1 cellular context compared by ENCODE assay signal in the genomic region with DNA sequence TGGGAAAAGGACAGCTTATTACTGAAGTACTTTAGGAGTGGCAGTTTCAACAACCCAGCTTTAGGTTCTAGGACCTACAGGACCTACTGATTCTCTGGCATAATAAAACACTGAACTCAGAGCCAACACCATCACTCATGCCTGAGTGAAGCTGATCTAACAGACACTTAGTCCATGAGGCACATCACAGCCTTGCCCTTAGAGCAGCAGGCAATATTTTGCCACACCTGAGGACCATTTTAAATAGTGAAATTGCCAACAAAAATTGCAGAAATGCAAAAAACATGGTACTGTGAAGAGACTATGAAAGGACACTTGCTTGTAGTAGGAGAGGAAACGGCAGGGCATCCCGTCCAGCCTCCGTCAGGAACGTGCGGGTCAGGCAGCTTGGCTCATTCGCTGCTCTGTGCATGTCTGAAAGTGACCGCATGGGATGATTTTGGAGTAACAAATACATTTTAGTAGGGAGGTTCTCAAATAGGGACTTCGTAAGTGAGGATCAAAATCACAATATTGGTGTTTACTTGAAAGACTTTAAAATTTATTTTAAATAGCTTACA.
A peak's percentile ranks its signal among the peaks of the same experiment; 100 is the strongest.
TF ChIP-seq lines count a peak whose summit lies in the region.

No MANE protein-coding gene starts in this region.

TF ChIP-seq in HepG2, 621 proteins besides CTCF, POLR2A, EP300 and RAD21 (continues in another document):
- TF ChIP-seq ZNF850 (CRISPR knock-in tag; conservative IDR thresholded peaks at IDR 0.05): no peak
- TF ChIP-seq, protein P1, sequence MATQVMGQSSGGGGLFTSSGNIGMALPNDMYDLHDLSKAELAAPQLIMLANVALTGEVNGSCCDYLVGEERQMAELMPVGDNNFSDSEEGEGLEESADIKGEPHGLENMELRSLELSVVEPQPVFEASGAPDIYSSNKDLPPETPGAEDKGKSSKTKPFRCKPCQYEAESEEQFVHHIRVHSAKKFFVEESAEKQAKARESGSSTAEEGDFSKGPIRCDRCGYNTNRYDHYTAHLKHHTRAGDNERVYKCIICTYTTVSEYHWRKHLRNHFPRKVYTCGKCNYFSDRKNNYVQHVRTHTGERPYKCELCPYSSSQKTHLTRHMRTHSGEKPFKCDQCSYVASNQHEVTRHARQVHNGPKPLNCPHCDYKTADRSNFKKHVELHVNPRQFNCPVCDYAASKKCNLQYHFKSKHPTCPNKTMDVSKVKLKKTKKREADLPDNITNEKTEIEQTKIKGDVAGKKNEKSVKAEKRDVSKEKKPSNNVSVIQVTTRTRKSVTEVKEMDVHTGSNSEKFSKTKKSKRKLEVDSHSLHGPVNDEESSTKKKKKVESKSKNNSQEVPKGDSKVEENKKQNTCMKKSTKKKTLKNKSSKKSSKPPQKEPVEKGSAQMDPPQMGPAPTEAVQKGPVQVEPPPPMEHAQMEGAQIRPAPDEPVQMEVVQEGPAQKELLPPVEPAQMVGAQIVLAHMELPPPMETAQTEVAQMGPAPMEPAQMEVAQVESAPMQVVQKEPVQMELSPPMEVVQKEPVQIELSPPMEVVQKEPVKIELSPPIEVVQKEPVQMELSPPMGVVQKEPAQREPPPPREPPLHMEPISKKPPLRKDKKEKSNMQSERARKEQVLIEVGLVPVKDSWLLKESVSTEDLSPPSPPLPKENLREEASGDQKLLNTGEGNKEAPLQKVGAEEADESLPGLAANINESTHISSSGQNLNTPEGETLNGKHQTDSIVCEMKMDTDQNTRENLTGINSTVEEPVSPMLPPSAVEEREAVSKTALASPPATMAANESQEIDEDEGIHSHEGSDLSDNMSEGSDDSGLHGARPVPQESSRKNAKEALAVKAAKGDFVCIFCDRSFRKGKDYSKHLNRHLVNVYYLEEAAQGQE (IDR thresholded peaks at IDR 0.05; ENCODE audit: borderline replicate concordance in 1 of 2, low read depth in 1 of 2, low read length in 2 of 2): no peak
- no peak for TF ChIP-seq ZNF234 (CRISPR knock-in tag; conservative IDR thresholded peaks at IDR 0.05)
- TF ChIP-seq ISX (CRISPR knock-in tag; conservative IDR thresholded peaks at IDR 0.05): no peak
- TF ChIP-seq, protein P2, sequence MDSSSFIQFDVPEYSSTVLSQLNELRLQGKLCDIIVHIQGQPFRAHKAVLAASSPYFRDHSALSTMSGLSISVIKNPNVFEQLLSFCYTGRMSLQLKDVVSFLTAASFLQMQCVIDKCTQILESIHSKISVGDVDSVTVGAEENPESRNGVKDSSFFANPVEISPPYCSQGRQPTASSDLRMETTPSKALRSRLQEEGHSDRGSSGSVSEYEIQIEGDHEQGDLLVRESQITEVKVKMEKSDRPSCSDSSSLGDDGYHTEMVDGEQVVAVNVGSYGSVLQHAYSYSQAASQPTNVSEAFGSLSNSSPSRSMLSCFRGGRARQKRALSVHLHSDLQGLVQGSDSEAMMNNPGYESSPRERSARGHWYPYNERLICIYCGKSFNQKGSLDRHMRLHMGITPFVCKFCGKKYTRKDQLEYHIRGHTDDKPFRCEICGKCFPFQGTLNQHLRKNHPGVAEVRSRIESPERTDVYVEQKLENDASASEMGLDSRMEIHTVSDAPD (CRISPR knock-in tag; IDR thresholded peaks at IDR 0.05): no peak
- TF ChIP-seq ZBTB7B (CRISPR knock-in tag; IDR thresholded peaks at IDR 0.05): no peak
- TF ChIP-seq ZNF451 (CRISPR knock-in tag; IDR thresholded peaks at IDR 0.05): no peak
- no peak for TF ChIP-seq FOXJ3 (CRISPR knock-in tag; IDR thresholded peaks at IDR 0.05; ENCODE audit: borderline replicate concordance)
- TF ChIP-seq TOPORS (CRISPR knock-in tag; IDR thresholded peaks at IDR 0.05): no peak
- TF ChIP-seq, protein P3, sequence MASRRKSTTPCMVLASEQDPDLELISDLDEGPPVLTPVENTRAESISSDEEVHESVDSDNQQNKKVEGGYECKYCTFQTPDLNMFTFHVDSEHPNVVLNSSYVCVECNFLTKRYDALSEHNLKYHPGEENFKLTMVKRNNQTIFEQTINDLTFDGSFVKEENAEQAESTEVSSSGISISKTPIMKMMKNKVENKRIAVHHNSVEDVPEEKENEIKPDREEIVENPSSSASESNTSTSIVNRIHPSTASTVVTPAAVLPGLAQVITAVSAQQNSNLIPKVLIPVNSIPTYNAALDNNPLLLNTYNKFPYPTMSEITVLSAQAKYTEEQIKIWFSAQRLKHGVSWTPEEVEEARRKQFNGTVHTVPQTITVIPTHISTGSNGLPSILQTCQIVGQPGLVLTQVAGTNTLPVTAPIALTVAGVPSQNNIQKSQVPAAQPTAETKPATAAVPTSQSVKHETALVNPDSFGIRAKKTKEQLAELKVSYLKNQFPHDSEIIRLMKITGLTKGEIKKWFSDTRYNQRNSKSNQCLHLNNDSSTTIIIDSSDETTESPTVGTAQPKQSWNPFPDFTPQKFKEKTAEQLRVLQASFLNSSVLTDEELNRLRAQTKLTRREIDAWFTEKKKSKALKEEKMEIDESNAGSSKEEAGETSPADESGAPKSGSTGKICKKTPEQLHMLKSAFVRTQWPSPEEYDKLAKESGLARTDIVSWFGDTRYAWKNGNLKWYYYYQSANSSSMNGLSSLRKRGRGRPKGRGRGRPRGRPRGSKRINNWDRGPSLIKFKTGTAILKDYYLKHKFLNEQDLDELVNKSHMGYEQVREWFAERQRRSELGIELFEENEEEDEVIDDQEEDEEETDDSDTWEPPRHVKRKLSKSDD (CRISPR knock-in tag; IDR thresholded peaks at IDR 0.05; ENCODE audit: low read depth): 0 out of 2 replicates have a peak, but pooled peaks have one; percentile 2
- TF ChIP-seq ZNF556 (CRISPR knock-in tag; IDR thresholded peaks at IDR 0.05; ENCODE audit: borderline replicate concordance): no peak
- TF ChIP-seq GPN1 (CRISPR knock-in tag; IDR thresholded peaks at IDR 0.05; ENCODE audit: borderline replicate concordance): no peak
- TF ChIP-seq ZNF331 (CRISPR knock-in tag; IDR thresholded peaks at IDR 0.05): 0 out of 2 replicates have a peak, but pooled peaks have one; percentile 2
- no peak for TF ChIP-seq KLF9 (CRISPR knock-in tag; IDR thresholded peaks at IDR 0.05; ENCODE audit: low read depth)
- TF ChIP-seq ZKSCAN1 (IDR thresholded peaks at IDR 0.05; ENCODE audit: low read length): no peak
- TF ChIP-seq, protein P4, sequence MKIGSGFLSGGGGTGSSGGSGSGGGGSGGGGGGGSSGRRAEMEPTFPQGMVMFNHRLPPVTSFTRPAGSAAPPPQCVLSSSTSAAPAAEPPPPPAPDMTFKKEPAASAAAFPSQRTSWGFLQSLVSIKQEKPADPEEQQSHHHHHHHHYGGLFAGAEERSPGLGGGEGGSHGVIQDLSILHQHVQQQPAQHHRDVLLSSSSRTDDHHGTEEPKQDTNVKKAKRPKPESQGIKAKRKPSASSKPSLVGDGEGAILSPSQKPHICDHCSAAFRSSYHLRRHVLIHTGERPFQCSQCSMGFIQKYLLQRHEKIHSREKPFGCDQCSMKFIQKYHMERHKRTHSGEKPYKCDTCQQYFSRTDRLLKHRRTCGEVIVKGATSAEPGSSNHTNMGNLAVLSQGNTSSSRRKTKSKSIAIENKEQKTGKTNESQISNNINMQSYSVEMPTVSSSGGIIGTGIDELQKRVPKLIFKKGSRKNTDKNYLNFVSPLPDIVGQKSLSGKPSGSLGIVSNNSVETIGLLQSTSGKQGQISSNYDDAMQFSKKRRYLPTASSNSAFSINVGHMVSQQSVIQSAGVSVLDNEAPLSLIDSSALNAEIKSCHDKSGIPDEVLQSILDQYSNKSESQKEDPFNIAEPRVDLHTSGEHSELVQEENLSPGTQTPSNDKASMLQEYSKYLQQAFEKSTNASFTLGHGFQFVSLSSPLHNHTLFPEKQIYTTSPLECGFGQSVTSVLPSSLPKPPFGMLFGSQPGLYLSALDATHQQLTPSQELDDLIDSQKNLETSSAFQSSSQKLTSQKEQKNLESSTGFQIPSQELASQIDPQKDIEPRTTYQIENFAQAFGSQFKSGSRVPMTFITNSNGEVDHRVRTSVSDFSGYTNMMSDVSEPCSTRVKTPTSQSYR (CRISPR knock-in tag; IDR thresholded peaks at IDR 0.05; ENCODE audit: borderline replicate concordance): 0 out of 2 replicates have a peak, but pooled peaks have one; percentile 27
- no peak for TF ChIP-seq ZNF124 (CRISPR knock-in tag; IDR thresholded peaks at IDR 0.05)
- TF ChIP-seq FOXP1 (IDR thresholded peaks at IDR 0.05): no peak
- TF ChIP-seq FOXP1 (CRISPR knock-in tag; IDR thresholded peaks at IDR 0.05): no peak
- peak; percentile 87 for TF ChIP-seq PAF1 (CRISPR knock-in tag; IDR thresholded peaks at IDR 0.05)
- TF ChIP-seq SMAD1 (CRISPR knock-in tag; IDR thresholded peaks at IDR 0.05; ENCODE audit: borderline replicate concordance, low read depth): no peak
- TF ChIP-seq, protein P5, sequence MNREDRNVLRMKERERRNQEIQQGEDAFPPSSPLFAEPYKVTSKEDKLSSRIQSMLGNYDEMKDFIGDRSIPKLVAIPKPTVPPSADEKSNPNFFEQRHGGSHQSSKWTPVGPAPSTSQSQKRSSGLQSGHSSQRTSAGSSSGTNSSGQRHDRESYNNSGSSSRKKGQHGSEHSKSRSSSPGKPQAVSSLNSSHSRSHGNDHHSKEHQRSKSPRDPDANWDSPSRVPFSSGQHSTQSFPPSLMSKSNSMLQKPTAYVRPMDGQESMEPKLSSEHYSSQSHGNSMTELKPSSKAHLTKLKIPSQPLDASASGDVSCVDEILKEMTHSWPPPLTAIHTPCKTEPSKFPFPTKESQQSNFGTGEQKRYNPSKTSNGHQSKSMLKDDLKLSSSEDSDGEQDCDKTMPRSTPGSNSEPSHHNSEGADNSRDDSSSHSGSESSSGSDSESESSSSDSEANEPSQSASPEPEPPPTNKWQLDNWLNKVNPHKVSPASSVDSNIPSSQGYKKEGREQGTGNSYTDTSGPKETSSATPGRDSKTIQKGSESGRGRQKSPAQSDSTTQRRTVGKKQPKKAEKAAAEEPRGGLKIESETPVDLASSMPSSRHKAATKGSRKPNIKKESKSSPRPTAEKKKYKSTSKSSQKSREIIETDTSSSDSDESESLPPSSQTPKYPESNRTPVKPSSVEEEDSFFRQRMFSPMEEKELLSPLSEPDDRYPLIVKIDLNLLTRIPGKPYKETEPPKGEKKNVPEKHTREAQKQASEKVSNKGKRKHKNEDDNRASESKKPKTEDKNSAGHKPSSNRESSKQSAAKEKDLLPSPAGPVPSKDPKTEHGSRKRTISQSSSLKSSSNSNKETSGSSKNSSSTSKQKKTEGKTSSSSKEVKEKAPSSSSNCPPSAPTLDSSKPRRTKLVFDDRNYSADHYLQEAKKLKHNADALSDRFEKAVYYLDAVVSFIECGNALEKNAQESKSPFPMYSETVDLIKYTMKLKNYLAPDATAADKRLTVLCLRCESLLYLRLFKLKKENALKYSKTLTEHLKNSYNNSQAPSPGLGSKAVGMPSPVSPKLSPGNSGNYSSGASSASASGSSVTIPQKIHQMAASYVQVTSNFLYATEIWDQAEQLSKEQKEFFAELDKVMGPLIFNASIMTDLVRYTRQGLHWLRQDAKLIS (CRISPR knock-in tag; IDR thresholded peaks at IDR 0.05): no peak
- no peak for TF ChIP-seq SALL1 (CRISPR knock-in tag; IDR thresholded peaks at IDR 0.05)
- TF ChIP-seq TCF12 (IDR thresholded peaks at IDR 0.05): no peak
- no peak for TF ChIP-seq TCF12 (CRISPR knock-in tag; IDR thresholded peaks at IDR 0.05)
- no peak for TF ChIP-seq ERF (CRISPR knock-in tag; IDR thresholded peaks at IDR 0.05)
- TF ChIP-seq, protein P6, sequence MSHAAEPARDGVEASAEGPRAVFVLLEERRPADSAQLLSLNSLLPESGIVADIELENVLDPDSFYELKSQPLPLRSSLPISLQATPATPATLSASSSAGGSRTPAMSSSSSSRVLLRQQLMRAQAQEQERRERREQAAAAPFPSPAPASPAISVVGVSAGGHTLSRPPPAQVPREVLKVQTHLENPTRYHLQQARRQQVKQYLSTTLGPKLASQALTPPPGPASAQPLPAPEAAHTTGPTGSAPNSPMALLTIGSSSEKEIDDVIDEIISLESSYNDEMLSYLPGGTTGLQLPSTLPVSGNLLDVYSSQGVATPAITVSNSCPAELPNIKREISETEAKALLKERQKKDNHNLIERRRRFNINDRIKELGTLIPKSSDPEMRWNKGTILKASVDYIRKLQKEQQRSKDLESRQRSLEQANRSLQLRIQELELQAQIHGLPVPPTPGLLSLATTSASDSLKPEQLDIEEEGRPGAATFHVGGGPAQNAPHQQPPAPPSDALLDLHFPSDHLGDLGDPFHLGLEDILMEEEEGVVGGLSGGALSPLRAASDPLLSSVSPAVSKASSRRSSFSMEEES (CRISPR knock-in tag; IDR thresholded peaks at IDR 0.05): no peak
- TF ChIP-seq ZNF24 (IDR thresholded peaks at IDR 0.05): no peak
- TF ChIP-seq, protein P7, sequence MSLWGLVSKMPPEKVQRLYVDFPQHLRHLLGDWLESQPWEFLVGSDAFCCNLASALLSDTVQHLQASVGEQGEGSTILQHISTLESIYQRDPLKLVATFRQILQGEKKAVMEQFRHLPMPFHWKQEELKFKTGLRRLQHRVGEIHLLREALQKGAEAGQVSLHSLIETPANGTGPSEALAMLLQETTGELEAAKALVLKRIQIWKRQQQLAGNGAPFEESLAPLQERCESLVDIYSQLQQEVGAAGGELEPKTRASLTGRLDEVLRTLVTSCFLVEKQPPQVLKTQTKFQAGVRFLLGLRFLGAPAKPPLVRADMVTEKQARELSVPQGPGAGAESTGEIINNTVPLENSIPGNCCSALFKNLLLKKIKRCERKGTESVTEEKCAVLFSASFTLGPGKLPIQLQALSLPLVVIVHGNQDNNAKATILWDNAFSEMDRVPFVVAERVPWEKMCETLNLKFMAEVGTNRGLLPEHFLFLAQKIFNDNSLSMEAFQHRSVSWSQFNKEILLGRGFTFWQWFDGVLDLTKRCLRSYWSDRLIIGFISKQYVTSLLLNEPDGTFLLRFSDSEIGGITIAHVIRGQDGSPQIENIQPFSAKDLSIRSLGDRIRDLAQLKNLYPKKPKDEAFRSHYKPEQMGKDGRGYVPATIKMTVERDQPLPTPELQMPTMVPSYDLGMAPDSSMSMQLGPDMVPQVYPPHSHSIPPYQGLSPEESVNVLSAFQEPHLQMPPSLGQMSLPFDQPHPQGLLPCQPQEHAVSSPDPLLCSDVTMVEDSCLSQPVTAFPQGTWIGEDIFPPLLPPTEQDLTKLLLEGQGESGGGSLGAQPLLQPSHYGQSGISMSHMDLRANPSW (CRISPR knock-in tag; IDR thresholded peaks at IDR 0.05; ENCODE audit: borderline replicate concordance): 0 out of 2 replicates have a peak, but pooled peaks have one; percentile 13
- TF ChIP-seq, protein P8, sequence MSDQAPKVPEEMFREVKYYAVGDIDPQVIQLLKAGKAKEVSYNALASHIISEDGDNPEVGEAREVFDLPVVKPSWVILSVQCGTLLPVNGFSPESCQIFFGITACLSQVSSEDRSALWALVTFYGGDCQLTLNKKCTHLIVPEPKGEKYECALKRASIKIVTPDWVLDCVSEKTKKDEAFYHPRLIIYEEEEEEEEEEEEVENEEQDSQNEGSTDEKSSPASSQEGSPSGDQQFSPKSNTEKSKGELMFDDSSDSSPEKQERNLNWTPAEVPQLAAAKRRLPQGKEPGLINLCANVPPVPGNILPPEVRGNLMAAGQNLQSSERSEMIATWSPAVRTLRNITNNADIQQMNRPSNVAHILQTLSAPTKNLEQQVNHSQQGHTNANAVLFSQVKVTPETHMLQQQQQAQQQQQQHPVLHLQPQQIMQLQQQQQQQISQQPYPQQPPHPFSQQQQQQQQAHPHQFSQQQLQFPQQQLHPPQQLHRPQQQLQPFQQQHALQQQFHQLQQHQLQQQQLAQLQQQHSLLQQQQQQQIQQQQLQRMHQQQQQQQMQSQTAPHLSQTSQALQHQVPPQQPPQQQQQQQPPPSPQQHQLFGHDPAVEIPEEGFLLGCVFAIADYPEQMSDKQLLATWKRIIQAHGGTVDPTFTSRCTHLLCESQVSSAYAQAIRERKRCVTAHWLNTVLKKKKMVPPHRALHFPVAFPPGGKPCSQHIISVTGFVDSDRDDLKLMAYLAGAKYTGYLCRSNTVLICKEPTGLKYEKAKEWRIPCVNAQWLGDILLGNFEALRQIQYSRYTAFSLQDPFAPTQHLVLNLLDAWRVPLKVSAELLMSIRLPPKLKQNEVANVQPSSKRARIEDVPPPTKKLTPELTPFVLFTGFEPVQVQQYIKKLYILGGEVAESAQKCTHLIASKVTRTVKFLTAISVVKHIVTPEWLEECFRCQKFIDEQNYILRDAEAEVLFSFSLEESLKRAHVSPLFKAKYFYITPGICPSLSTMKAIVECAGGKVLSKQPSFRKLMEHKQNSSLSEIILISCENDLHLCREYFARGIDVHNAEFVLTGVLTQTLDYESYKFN (CRISPR knock-in tag; conservative IDR thresholded peaks at IDR 0.05): no peak
- no peak for TF ChIP-seq HIVEP1 (CRISPR knock-in tag; IDR thresholded peaks at IDR 0.05)
- no peak for TF ChIP-seq SOX5 (CRISPR knock-in tag; IDR thresholded peaks at IDR 0.05; ENCODE audit: borderline replicate concordance)
- TF ChIP-seq SMAD9 (CRISPR knock-in tag; IDR thresholded peaks at IDR 0.05): no peak
